Comparison of ENCODE assay signal across 25 cellular contexts in genomic region chr10:133420028-133420427, GRCh38. TPM values are rescaled to one million over a fixed set of nuclear protein-coding genes. Genes with fewer than 3 reads are reported as not detected.
DNase-seq lines count a peak whose midpoint lies in the region; ATAC-seq and TF ChIP-seq lines count a peak whose summit lies in the region.
"Had no signal": no experiment of that assay in that cellular context is flagged by ENCODE, and none has a peak within 500 bp of the region (broad histone marks: within the 10 kb centered on the region; RNA-seq: fewer than 3 reads in every experiment).

No MANE protein-coding gene starts in this region.

- no peaks in the 10 kb centered on the region for H3F3A ChIP-seq in PC-3 (ENCODE audit: low read length, unreplicated experiment)

- TF ChIP-seq EP300 in esophagus muscularis mucosa (IDR thresholded peaks at IDR 0.05), result no peak

- 83% methylated on average over 3 of the region's 17 CpGs for WGBS in esophagus muscularis mucosa
- WGBS in spleen, 5 donors, result 88 to 95% (median 94%) methylated on average over 16 to 17 of the region's 17 CpGs

- no peak for ATAC-seq in PC-3
- ATAC-seq: CD8-positive, alpha-beta T cell had no signal

- no peak for DNase-seq in activated CD4-positive, alpha-beta memory T cell treated with anti-CD3 and anti-CD28 coated beads for 36 hours
- no peak for DNase-seq in activated CD4-positive, alpha-beta memory T cell treated with anti-CD3 and anti-CD28 coated beads, Interleukin-2, amount 10 ng/mL, durations not matched to agents 7 days and 5 days
- no peak for DNase-seq in PC-3
- DNase-seq in esophagus muscularis mucosa (ENCODE audit: extremely low spot score), result peak; percentile 77
- peak; percentile 71 for DNase-seq in spleen
- no peak for DNase-seq in activated CD4-positive, alpha-beta T cell treated with anti-CD3 and anti-CD28 coated beads, Interleukin-2, amount 10 ng/mL, durations not matched to agents 7 days and 5 days
- DNase-seq in HCEC 1CT, result no peak
- DNase-seq in SW 1271 (lab: John Stamatoyannopoulos, UW), result no peak
- DNase-seq: ACHN; Calu3; CD8-positive, alpha-beta T cell; GDM1; HFFc6; MM.1S; NCI-H1092; NCI-H1436; NCI-H1930; NCI-H69; NK-92 treated with Interleukin-12 subunit alpha and Interleukin-12 subunit beta, amount 100 ng/mL, for 24 hours; Peyer's patch; Right ventricle myocardium superior had no signal

- TSS peak; percentile 20 for BruUV-seq in PC-3 (replicated peaks; lab: Mats Ljungman, UMichigan)

- H3K9me3 Mint-ChIP-seq in activated CD4-positive, alpha-beta memory T cell treated with anti-CD3 and anti-CD28 coated beads for 36 hours, result peaks cover 2% of the 10 kb centered on the region
- H3K9me3 Mint-ChIP-seq in activated CD4-positive, alpha-beta memory T cell treated with anti-CD3 and anti-CD28 coated beads, Interleukin-2, amount 10 ng/mL, durations not matched to agents 7 days and 5 days, result peaks cover 8% of the 10 kb centered on the region
- H3K9me3 Mint-ChIP-seq in activated CD4-positive, alpha-beta T cell treated with anti-CD3 and anti-CD28 coated beads, Interleukin-2, amount 10 ng/mL, durations not matched to agents 7 days and 5 days, result peaks cover 7% of the 10 kb centered on the region
- H3K9me3 Mint-ChIP-seq: CD8-positive, alpha-beta T cell had no signal

- H3K27me3 Mint-ChIP-seq in activated CD4-positive, alpha-beta memory T cell treated with anti-CD3 and anti-CD28 coated beads for 36 hours, result peaks cover 2% of the 10 kb centered on the region
- H3K27me3 Mint-ChIP-seq in activated CD4-positive, alpha-beta memory T cell treated with anti-CD3 and anti-CD28 coated beads, Interleukin-2, amount 10 ng/mL, durations not matched to agents 7 days and 5 days, result peaks cover 6% of the 10 kb centered on the region
- peaks cover 3% of the 10 kb centered on the region for H3K27me3 Mint-ChIP-seq in activated CD4-positive, alpha-beta T cell treated with anti-CD3 and anti-CD28 coated beads, Interleukin-2, amount 10 ng/mL, durations not matched to agents 7 days and 5 days

- H3K27me3 ChIP-seq in PC-3 (ENCODE audit: low read length) (no peaks in the 10 kb centered on the region), esophagus muscularis mucosa (peaks cover 0 to 36% (median 5%) of the 10 kb centered on the region in 4 donors), spleen (replicated peaks in 1 of 7) (peaks cover 0 to 24% (median 3%) of the 10 kb centered on the region in 7 donors)

- H3K36me3 Mint-ChIP-seq in activated CD4-positive, alpha-beta memory T cell treated with anti-CD3 and anti-CD28 coated beads for 36 hours, result peaks cover 20% of the 10 kb centered on the region
- peaks cover 20% of the 10 kb centered on the region for H3K36me3 Mint-ChIP-seq in activated CD4-positive, alpha-beta memory T cell treated with anti-CD3 and anti-CD28 coated beads, Interleukin-2, amount 10 ng/mL, durations not matched to agents 7 days and 5 days (ENCODE audit: low read depth)
- H3K36me3 Mint-ChIP-seq in activated CD4-positive, alpha-beta T cell treated with anti-CD3 and anti-CD28 coated beads, Interleukin-2, amount 10 ng/mL, durations not matched to agents 7 days and 5 days (ENCODE audit: low read depth), result peaks cover 15% of the 10 kb centered on the region

- no peak overlapping the region for H2AFZ ChIP-seq in PC-3 (ENCODE audit: low read length)

- H3K4me1 Mint-ChIP-seq in activated CD4-positive, alpha-beta memory T cell treated with anti-CD3 and anti-CD28 coated beads for 36 hours (ENCODE audit: low read depth), result peaks cover 2% of the 10 kb centered on the region
- peaks cover 2% of the 10 kb centered on the region for H3K4me1 Mint-ChIP-seq in activated CD4-positive, alpha-beta memory T cell treated with anti-CD3 and anti-CD28 coated beads, Interleukin-2, amount 10 ng/mL, durations not matched to agents 7 days and 5 days
- no peaks in the 10 kb centered on the region for H3K4me1 Mint-ChIP-seq in activated CD4-positive, alpha-beta T cell treated with anti-CD3 and anti-CD28 coated beads, Interleukin-2, amount 10 ng/mL, durations not matched to agents 7 days and 5 days

- no peaks in the 10 kb centered on the region for H3K79me2 ChIP-seq in PC-3 (ENCODE audit: low read length)

- no peaks in the 10 kb centered on the region for H3K36me3 ChIP-seq in PC-3 (ENCODE audit: low read depth, low read length)
- peaks cover 16 to 49% (median 44%) of the 10 kb centered on the region in 4 donors for H3K36me3 ChIP-seq in esophagus muscularis mucosa
- H3K36me3 ChIP-seq in spleen, result peaks cover 0 to 61% (median 32%) of the 10 kb centered on the region in 6 donors

- H3K4me1 ChIP-seq in PC-3 (ENCODE audit: insufficient read depth, low read length), result no peaks in the 10 kb centered on the region
- peaks cover 0 to 16% (median 12%) of the 10 kb centered on the region in 4 donors for H3K4me1 ChIP-seq in esophagus muscularis mucosa
- peaks cover 3 to 16% (median 9%) of the 10 kb centered on the region in 6 donors for H3K4me1 ChIP-seq in spleen

- no peak overlapping the region for H3K9ac ChIP-seq in PC-3 (ENCODE audit: low read length)
- H3K9ac ChIP-seq: BLaER1 treated with 17β-estradiol and CSF1 and Interleukin-3, amounts not matched to agents 10 nM and 100 nM had no signal

- TF ChIP-seq CTCF in PC-3 (conservative IDR thresholded peaks at IDR 0.05; ENCODE audit: low read depth, low read length) (no peak), esophagus muscularis mucosa (IDR thresholded peaks at IDR 0.05) (no peak), spleen (IDR thresholded peaks at IDR 0.05 in 8 of 11, conservative IDR thresholded peaks at IDR 0.05 in 3 of 11) (no peak)

- H3K27ac Mint-ChIP-seq in activated CD4-positive, alpha-beta memory T cell treated with anti-CD3 and anti-CD28 coated beads for 36 hours, result peak overlapping the region; percentile 28
- no peak overlapping the region for H3K27ac Mint-ChIP-seq in activated CD4-positive, alpha-beta memory T cell treated with anti-CD3 and anti-CD28 coated beads, Interleukin-2, amount 10 ng/mL, durations not matched to agents 7 days and 5 days
- H3K27ac Mint-ChIP-seq in activated CD4-positive, alpha-beta T cell treated with anti-CD3 and anti-CD28 coated beads, Interleukin-2, amount 10 ng/mL, durations not matched to agents 7 days and 5 days, result no peak overlapping the region
- H3K27ac Mint-ChIP-seq: CD8-positive, alpha-beta T cell; HFFc6 had no signal

- H3K9me3 ChIP-seq in PC-3 (ENCODE audit: low read length), result no peaks in the 10 kb centered on the region
- H3K9me3 ChIP-seq in esophagus muscularis mucosa, result no peaks in the 10 kb centered on the region
- no peaks in the 10 kb centered on the region for H3K9me3 ChIP-seq in spleen
- H3K9me3 ChIP-seq: Peyer's patch had no signal

- intact Hi-C loops in activated CD4-positive, alpha-beta memory T cell treated with anti-CD3 and anti-CD28 coated beads for 36 hours (cut with micrococcal nuclease), result no loop called here
- intact Hi-C loops in PC-3 (cut with micrococcal nuclease) (no loop called here), esophagus muscularis mucosa (cut with DNase I) (no loop called here), spleen (cut with DNase I; ENCODE audit: low total_unique reads) (no loop called here)

- no peaks in the 10 kb centered on the region for H3K9me2 ChIP-seq in PC-3 (replicated peaks; ENCODE audit: low read length)

- no peak for TF ChIP-seq POLR2A in esophagus muscularis mucosa (IDR thresholded peaks at IDR 0.05; ENCODE audit: low read depth)
- no peak for TF ChIP-seq POLR2A in spleen (IDR thresholded peaks at IDR 0.05)

- H3K4me2 ChIP-seq in PC-3 (ENCODE audit: low read length), result no peak overlapping the region
- H3K4me2 ChIP-seq: BLaER1 treated with 17β-estradiol and CSF1 and Interleukin-3, amounts not matched to agents 10 nM and 100 nM had no signal

- CTCF ChIA-PET in activated CD4-positive, alpha-beta memory T cell treated with anti-CD3 and anti-CD28 coated beads for 36 hours (lab: Charles Lee), result interaction anchor here (0.7 to 1.0 kb wide), 2 partner anchors 19 to 90 kb away, joined by 3 read pairs; no protein-coding TSS in a partner anchor
- CTCF ChIA-PET in activated CD4-positive, alpha-beta memory T cell treated with anti-CD3 and anti-CD28 coated beads, Interleukin-2, amount 10 ng/mL, durations not matched to agents 7 days and 5 days (lab: Charles Lee), result interaction anchor here (0.9 to 1.4 kb wide), 3 partner anchors 17 to 90 kb away, joined by 3 to 4 read pairs (median 4); no protein-coding TSS in a partner anchor
- CTCF ChIA-PET in PC-3 (lab: Charles Lee), result no interaction called here
- CTCF ChIA-PET in activated CD4-positive, alpha-beta T cell treated with anti-CD3 and anti-CD28 coated beads, Interleukin-2, amount 10 ng/mL, durations not matched to agents 7 days and 5 days (lab: Charles Lee), result interaction anchor here (1.6 kb wide), 1 partner anchor 18 kb away, joined by 5 read pairs; no protein-coding TSS in a partner anchor

- POLR2A ChIA-PET in activated CD4-positive, alpha-beta memory T cell treated with anti-CD3 and anti-CD28 coated beads for 36 hours (lab: Charles Lee), result interaction anchor here (0.9 kb wide), 1 partner anchor 90 kb away, joined by 3 read pairs; no protein-coding TSS in a partner anchor
- POLR2A ChIA-PET in activated CD4-positive, alpha-beta memory T cell treated with anti-CD3 and anti-CD28 coated beads, Interleukin-2, amount 10 ng/mL, durations not matched to agents 7 days and 5 days (lab: Charles Lee), result interaction anchor here (1.0 to 1.2 kb wide), 2 partner anchors 18 to 21 kb away, joined by 3 to 4 read pairs; no protein-coding TSS in a partner anchor
- POLR2A ChIA-PET in PC-3 (lab: Charles Lee; ENCODE audit: unreplicated experiment), result no interaction called here
- POLR2A ChIA-PET in activated CD4-positive, alpha-beta T cell treated with anti-CD3 and anti-CD28 coated beads, Interleukin-2, amount 10 ng/mL, durations not matched to agents 7 days and 5 days (lab: Charles Lee), result no interaction called here

- H3K4me3 ChIP-seq in PC-3 (ENCODE audit: low read length) (no peak overlapping the region), esophagus muscularis mucosa (no peak overlapping the region), spleen (no peak overlapping the region)
- H3K4me3 ChIP-seq: BLaER1 treated with 17β-estradiol and CSF1 and Interleukin-3, amounts not matched to agents 10 nM and 100 nM; Peyer's patch had no signal

- no peaks in the 10 kb centered on the region for H4K20me1 ChIP-seq in PC-3 (ENCODE audit: low read length)

- H3K4me3 Mint-ChIP-seq in activated CD4-positive, alpha-beta memory T cell treated with anti-CD3 and anti-CD28 coated beads for 36 hours, result no peak overlapping the region
- H3K4me3 Mint-ChIP-seq in activated CD4-positive, alpha-beta memory T cell treated with anti-CD3 and anti-CD28 coated beads, Interleukin-2, amount 10 ng/mL, durations not matched to agents 7 days and 5 days, result no peak overlapping the region
- no peak overlapping the region for H3K4me3 Mint-ChIP-seq in activated CD4-positive, alpha-beta T cell treated with anti-CD3 and anti-CD28 coated beads, Interleukin-2, amount 10 ng/mL, durations not matched to agents 7 days and 5 days
- H3K4me3 Mint-ChIP-seq: CD8-positive, alpha-beta T cell; HFFc6 had no signal

- H3K27ac ChIP-seq in PC-3 (ENCODE audit: low read length), result no peak overlapping the region
- H3K27ac ChIP-seq in esophagus muscularis mucosa (replicated peaks in 1 of 4), result no peak overlapping the region
- no peak overlapping the region for H3K27ac ChIP-seq in spleen
- H3K27ac ChIP-seq: 22Rv1; BLaER1 treated with 17β-estradiol and CSF1 and Interleukin-3, amounts not matched to agents 10 nM and 100 nM; Peyer's patch had no signal

RNA-seq across cellular contexts. Expression of gene SPRN, which starts 4.4 kb away (rescaled TPM):
- total RNA-seq in activated CD4-positive, alpha-beta memory T cell treated with anti-CD3 and anti-CD28 coated beads for 36 hours, result not detected
- total RNA-seq in activated CD4-positive, alpha-beta memory T cell treated with anti-CD3 and anti-CD28 coated beads, Interleukin-2, amount 10 ng/mL, durations not matched to agents 7 days and 5 days, result not detected
- not detected in 2 replicates for total RNA-seq in PC-3 (2014; rRNA removed)
- under 1 TPM in 2 of 4 donors, not detected in 2; 0.34 to 0.71 TPM for total RNA-seq in esophagus muscularis mucosa
- under 1 TPM in 3 of 7 donors, not detected in 4; 0.14 to 0.22 (median 0.14) TPM for total RNA-seq in spleen
- polyA plus RNA-seq in spleen, result under 1 TPM; 0.20 to 0.58 (median 0.41) TPM
- not detected for total RNA-seq in activated CD4-positive, alpha-beta T cell treated with anti-CD3 and anti-CD28 coated beads, Interleukin-2, amount 10 ng/mL, durations not matched to agents 7 days and 5 days
- total RNA-seq: Calu3; CD8-positive, alpha-beta T cell; NCI-H460; Right ventricle myocardium superior; SK-MEL-5 had no signal

RNA-seq across cellular contexts. Expression of gene MTG1, which starts 26.1 kb away (rescaled TPM):
- total RNA-seq in activated CD4-positive, alpha-beta memory T cell treated with anti-CD3 and anti-CD28 coated beads for 36 hours, result 10 to 100 TPM; 33.9 to 40.3 TPM
- total RNA-seq in activated CD4-positive, alpha-beta memory T cell treated with anti-CD3 and anti-CD28 coated beads, Interleukin-2, amount 10 ng/mL, durations not matched to agents 7 days and 5 days, result 10 to 100 TPM; 41.7 to 42.2 TPM
- total RNA-seq in PC-3 (2014; rRNA removed) (38.8 and 39.4 TPM in 2 replicates), esophagus muscularis mucosa (10 to 100 TPM; 12.6 to 23.6 (median 15.9) TPM), spleen (10 to 100 TPM; 35.4 to 82.9 (median 63.7) TPM)
- 100 to 1,000 TPM in 2 of 3 donors, 10 to 100 TPM in 1; 55.1 to 122 (median 101) TPM for polyA plus RNA-seq in spleen
- 10 to 100 TPM; 47.7 to 56.1 TPM for total RNA-seq in activated CD4-positive, alpha-beta T cell treated with anti-CD3 and anti-CD28 coated beads, Interleukin-2, amount 10 ng/mL, durations not matched to agents 7 days and 5 days

RNA-seq across cellular contexts. Expression of gene SCART1, which starts 33.7 kb away (rescaled TPM):
- 1 to 10 TPM; 5.4 to 6.2 TPM for total RNA-seq in activated CD4-positive, alpha-beta memory T cell treated with anti-CD3 and anti-CD28 coated beads for 36 hours
- 10 to 100 TPM; 15.3 to 15.4 TPM for total RNA-seq in activated CD4-positive, alpha-beta memory T cell treated with anti-CD3 and anti-CD28 coated beads, Interleukin-2, amount 10 ng/mL, durations not matched to agents 7 days and 5 days
- total RNA-seq in PC-3 (2014; rRNA removed) (2.4 and 5.1 TPM in 2 replicates), esophagus muscularis mucosa (1 to 10 TPM in 3 of 4 donors, under 1 TPM in 1; 0.65 to 1.7 (median 1.4) TPM), spleen (1 to 10 TPM; 3.7 to 9.7 (median 5.8) TPM)
- polyA plus RNA-seq in spleen, result 1 to 10 TPM in 1 of 3 donors, under 1 TPM in 2; 0.36 to 1.2 (median 0.72) TPM
- 1 to 10 TPM; 3.7 to 4.5 TPM for total RNA-seq in activated CD4-positive, alpha-beta T cell treated with anti-CD3 and anti-CD28 coated beads, Interleukin-2, amount 10 ng/mL, durations not matched to agents 7 days and 5 days

RNA-seq across cellular contexts. Expression of gene PAOX, which starts 41.0 kb away (rescaled TPM):
- total RNA-seq in activated CD4-positive, alpha-beta memory T cell treated with anti-CD3 and anti-CD28 coated beads for 36 hours, result 1 to 10 TPM; 8.8 to 9.6 TPM
- total RNA-seq in activated CD4-positive, alpha-beta memory T cell treated with anti-CD3 and anti-CD28 coated beads, Interleukin-2, amount 10 ng/mL, durations not matched to agents 7 days and 5 days, result 1 to 10 TPM; 5.9 to 7.8 TPM
- total RNA-seq in PC-3 (2014; rRNA removed) (3.7 and 4.1 TPM in 2 replicates), esophagus muscularis mucosa (10 to 100 TPM; 10.1 to 15.0 (median 14.3) TPM), spleen (10 to 100 TPM; 16.2 to 34.0 (median 22.8) TPM)
- polyA plus RNA-seq in spleen, result 10 to 100 TPM; 15.4 to 26.0 (median 19.3) TPM
- 1 to 10 TPM; 2.6 to 5.0 TPM for total RNA-seq in activated CD4-positive, alpha-beta T cell treated with anti-CD3 and anti-CD28 coated beads, Interleukin-2, amount 10 ng/mL, durations not matched to agents 7 days and 5 days

RNA-seq across cellular contexts. Expression of gene ECHS1, which starts 46.9 kb away (rescaled TPM):
- 10 to 100 TPM; 60.2 to 64.8 TPM for total RNA-seq in activated CD4-positive, alpha-beta memory T cell treated with anti-CD3 and anti-CD28 coated beads for 36 hours
- total RNA-seq in activated CD4-positive, alpha-beta memory T cell treated with anti-CD3 and anti-CD28 coated beads, Interleukin-2, amount 10 ng/mL, durations not matched to agents 7 days and 5 days, result 10 to 100 TPM; 31.3 to 31.6 TPM
- total RNA-seq in PC-3 (2014; rRNA removed), result 114 and 120 TPM in 2 replicates
- total RNA-seq in esophagus muscularis mucosa, result 10 to 100 TPM; 64.0 to 77.7 (median 73.2) TPM
- total RNA-seq in spleen, result 10 to 100 TPM; 29.8 to 46.2 (median 44.8) TPM
- polyA plus RNA-seq in spleen, result 10 to 100 TPM; 54.8 to 81.2 (median 62.7) TPM
- total RNA-seq in activated CD4-positive, alpha-beta T cell treated with anti-CD3 and anti-CD28 coated beads, Interleukin-2, amount 10 ng/mL, durations not matched to agents 7 days and 5 days, result 10 to 100 TPM; 34.9 to 40.2 TPM

Comparison
In these comparisons a context has a peak if more than half of its experiments do, and no peak if none do; other contexts are left out.
1. DNase-seq: peak in esophagus muscularis mucosa (single experiment) and spleen (single experiment); none in activated CD4-positive, alpha-beta memory T cell treated with anti-CD3 and anti-CD28 coated beads for 36 hours (single experiment), activated CD4-positive, alpha-beta memory T cell treated with anti-CD3 and anti-CD28 coated beads, Interleukin-2, amount 10 ng/mL, durations not matched to agents 7 days and 5 days (single experiment), PC-3 (single experiment), activated CD4-positive, alpha-beta T cell treated with anti-CD3 and anti-CD28 coated beads, Interleukin-2, amount 10 ng/mL, durations not matched to agents 7 days and 5 days (single experiment), HCEC 1CT (single experiment) and SW 1271 (0 of 2).
2. POLR2A ChIA-PET loops: an anchor here in activated CD4-positive, alpha-beta memory T cell treated with anti-CD3 and anti-CD28 coated beads for 36 hours (0.9 kb wide) and activated CD4-positive, alpha-beta memory T cell treated with anti-CD3 and anti-CD28 coated beads, Interleukin-2, amount 10 ng/mL, durations not matched to agents 7 days and 5 days (1.0 to 1.2 kb wide); none called in PC-3 and activated CD4-positive, alpha-beta T cell treated with anti-CD3 and anti-CD28 coated beads, Interleukin-2, amount 10 ng/mL, durations not matched to agents 7 days and 5 days.